Comparison of ENCODE assay signal across 1 cellular context in the genomic region with DNA sequence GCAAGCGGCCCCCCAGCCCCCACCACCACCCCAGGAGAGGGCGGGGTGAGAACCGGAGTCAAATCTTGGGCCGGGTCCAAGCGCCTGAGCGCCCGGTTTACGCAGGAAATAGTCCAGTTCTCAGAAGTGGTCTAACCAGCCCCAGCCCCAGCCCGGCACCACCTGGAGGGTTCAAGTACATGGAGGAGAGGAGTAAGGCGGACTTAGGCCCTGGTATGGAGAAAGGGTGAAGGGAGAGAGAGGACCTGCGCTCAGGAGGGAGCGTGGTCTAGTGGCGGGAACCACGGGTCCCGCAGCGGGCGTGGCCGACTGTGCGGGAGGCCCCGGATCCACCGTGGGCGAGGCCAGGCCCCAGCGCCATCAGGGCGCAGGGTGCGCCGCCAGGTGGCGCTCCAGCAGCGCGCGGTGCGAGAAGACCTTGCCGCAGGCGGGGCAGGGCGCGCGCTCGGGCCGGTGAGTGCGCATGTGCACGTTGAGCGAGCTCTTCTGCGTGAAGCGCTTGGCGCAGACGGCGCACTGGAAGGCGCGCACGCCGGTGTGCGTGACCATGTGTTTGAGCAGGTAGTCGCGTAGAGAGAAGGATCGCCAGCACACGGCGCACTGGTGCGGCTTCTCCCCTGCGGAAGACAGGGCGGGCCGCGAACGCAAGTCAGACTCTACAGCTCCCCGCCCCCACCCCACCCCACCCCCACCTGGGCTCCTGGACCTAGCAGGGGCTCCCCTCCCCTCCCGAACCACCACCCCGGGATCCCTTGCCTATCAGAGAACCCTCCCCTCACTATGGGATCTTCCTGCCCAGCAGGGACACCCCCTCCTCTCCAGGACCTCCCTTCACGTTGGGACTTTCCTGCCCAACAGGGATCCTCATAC.
A peak's percentile ranks its signal among the peaks of the same experiment; 100 is the strongest.
TF ChIP-seq lines count a peak whose summit lies in the region.

No MANE protein-coding gene starts in this region.

TF ChIP-seq in K562, 482 proteins besides CTCF, POLR2A, EP300 and RAD21 (continued from another document and continues in another):
- TF ChIP-seq, protein P1, sequence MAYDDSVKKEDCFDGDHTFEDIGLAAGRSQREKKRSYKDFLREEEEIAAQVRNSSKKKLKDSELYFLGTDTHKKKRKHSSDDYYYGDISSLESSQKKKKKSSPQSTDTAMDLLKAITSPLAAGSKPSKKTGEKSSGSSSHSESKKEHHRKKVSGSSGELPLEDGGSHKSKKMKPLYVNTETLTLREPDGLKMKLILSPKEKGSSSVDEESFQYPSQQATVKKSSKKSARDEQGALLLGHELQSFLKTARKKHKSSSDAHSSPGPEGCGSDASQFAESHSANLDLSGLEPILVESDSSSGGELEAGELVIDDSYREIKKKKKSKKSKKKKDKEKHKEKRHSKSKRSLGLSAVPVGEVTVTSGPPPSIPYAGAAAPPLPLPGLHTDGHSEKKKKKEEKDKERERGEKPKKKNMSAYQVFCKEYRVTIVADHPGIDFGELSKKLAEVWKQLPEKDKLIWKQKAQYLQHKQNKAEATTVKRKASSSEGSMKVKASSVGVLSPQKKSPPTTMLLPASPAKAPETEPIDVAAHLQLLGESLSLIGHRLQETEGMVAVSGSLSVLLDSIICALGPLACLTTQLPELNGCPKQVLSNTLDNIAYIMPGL (CRISPR knock-in tag; IDR thresholded peaks at IDR 0.05) = no peak
- TF ChIP-seq, protein P2, sequence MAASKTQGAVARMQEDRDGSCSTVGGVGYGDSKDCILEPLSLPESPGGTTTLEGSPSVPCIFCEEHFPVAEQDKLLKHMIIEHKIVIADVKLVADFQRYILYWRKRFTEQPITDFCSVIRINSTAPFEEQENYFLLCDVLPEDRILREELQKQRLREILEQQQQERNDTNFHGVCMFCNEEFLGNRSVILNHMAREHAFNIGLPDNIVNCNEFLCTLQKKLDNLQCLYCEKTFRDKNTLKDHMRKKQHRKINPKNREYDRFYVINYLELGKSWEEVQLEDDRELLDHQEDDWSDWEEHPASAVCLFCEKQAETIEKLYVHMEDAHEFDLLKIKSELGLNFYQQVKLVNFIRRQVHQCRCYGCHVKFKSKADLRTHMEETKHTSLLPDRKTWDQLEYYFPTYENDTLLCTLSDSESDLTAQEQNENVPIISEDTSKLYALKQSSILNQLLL (CRISPR knock-in tag; IDR thresholded peaks at IDR 0.05; ENCODE audit: borderline replicate concordance) = no peak
- TF ChIP-seq CBX1 (IDR thresholded peaks at IDR 0.05; ENCODE audit: low read depth) = peak; percentile 33; the same call in 1 of the 2 replicates
- TF ChIP-seq HNRNPH1 (optimal IDR thresholded peaks at IDR 0.05; ENCODE audit: low read depth, low read length) = no peak
- TF ChIP-seq ZKSCAN8 (CRISPR knock-in tag; IDR thresholded peaks at IDR 0.05) = no peak
- TF ChIP-seq, protein P3, sequence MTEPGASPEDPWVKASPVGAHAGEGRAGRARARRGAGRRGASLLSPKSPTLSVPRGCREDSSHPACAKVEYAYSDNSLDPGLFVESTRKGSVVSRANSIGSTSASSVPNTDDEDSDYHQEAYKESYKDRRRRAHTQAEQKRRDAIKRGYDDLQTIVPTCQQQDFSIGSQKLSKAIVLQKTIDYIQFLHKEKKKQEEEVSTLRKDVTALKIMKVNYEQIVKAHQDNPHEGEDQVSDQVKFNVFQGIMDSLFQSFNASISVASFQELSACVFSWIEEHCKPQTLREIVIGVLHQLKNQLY (CRISPR knock-in tag; conservative IDR thresholded peaks at IDR 0.05) = 0 out of 4 replicates have a peak, but pooled peaks of 1 of the 2 experiments have one; percentile 60
- no peak for TF ChIP-seq MIER1 (IDR thresholded peaks at IDR 0.05; ENCODE audit: low read depth)
- TF ChIP-seq, protein P4, sequence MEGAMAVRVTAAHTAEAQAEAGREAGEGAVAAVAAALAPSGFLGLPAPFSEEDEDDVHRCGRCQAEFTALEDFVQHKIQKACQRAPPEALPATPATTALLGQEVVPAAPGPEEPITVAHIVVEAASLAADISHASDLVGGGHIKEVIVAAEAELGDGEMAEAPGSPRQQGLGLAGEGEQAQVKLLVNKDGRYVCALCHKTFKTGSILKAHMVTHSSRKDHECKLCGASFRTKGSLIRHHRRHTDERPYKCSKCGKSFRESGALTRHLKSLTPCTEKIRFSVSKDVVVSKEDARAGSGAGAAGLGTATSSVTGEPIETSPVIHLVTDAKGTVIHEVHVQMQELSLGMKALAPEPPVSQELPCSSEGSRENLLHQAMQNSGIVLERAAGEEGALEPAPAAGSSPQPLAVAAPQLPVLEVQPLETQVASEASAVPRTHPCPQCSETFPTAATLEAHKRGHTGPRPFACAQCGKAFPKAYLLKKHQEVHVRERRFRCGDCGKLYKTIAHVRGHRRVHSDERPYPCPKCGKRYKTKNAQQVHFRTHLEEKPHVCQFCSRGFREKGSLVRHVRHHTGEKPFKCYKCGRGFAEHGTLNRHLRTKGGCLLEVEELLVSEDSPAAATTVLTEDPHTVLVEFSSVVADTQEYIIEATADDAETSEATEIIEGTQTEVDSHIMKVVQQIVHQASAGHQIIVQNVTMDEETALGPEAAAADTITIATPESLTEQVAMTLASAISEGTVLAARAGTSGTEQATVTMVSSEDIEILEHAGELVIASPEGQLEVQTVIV (CRISPR knock-in tag; IDR thresholded peaks at IDR 0.05; ENCODE audit: borderline replicate concordance) = no peak
- 0 out of 2 replicates have a peak, but pooled peaks have one; percentile 17 for TF ChIP-seq PTBP1 (IDR thresholded peaks at IDR 0.05; ENCODE audit: low read depth, low read length)
- TF ChIP-seq, protein P5, sequence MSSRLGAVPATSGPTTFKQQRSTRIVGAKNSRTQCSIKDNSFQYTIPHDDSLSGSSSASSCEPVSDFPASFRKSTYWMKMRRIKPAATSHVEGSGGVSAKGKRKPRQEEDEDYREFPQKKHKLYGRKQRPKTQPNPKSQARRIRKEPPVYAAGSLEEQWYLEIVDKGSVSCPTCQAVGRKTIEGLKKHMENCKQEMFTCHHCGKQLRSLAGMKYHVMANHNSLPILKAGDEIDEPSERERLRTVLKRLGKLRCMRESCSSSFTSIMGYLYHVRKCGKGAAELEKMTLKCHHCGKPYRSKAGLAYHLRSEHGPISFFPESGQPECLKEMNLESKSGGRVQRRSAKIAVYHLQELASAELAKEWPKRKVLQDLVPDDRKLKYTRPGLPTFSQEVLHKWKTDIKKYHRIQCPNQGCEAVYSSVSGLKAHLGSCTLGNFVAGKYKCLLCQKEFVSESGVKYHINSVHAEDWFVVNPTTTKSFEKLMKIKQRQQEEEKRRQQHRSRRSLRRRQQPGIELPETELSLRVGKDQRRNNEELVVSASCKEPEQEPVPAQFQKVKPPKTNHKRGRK (tag; IDR thresholded peaks at IDR 0.05) = no peak
- no peak for TF ChIP-seq IFI16 (CRISPR knock-in tag; IDR thresholded peaks at IDR 0.05)
- TF ChIP-seq SLC30A9 (CRISPR knock-in tag; IDR thresholded peaks at IDR 0.05) = no peak
- no peak for TF ChIP-seq PHTF2 (CRISPR knock-in tag; IDR thresholded peaks at IDR 0.05)
- peak; percentile 77 for TF ChIP-seq GATAD2B (IDR thresholded peaks at IDR 0.05; ENCODE audit: borderline replicate concordance)
- TF ChIP-seq PHB2 (IDR thresholded peaks at IDR 0.05; ENCODE audit: low read depth) = no peak
- TF ChIP-seq ZBTB1 (CRISPR knock-in tag; IDR thresholded peaks at IDR 0.05; ENCODE audit: borderline replicate concordance, low read depth) = peak; percentile 53; the same call in 1 of the 2 replicates
- peak; percentile 88 for TF ChIP-seq RBFOX2 (IDR thresholded peaks at IDR 0.05; ENCODE audit: low read depth, low read length)
- no peak for TF ChIP-seq ZC3H8 (IDR thresholded peaks at IDR 0.05)
- TF ChIP-seq HOXB6 (CRISPR knock-in tag; IDR thresholded peaks at IDR 0.05; ENCODE audit: borderline replicate concordance) = no peak
- TF ChIP-seq KDM5B (IDR thresholded peaks at IDR 0.05; ENCODE audit: insufficient replicate concordance, low read depth, low read length) = peak; percentile 71
- TF ChIP-seq PCBP2 (IDR thresholded peaks at IDR 0.05; ENCODE audit: low read depth, low read length, poor library complexity, severe bottlenecking) = no peak
- peak; percentile 25; the same call in 1 of the 2 replicates for TF ChIP-seq SIN3B (IDR thresholded peaks at IDR 0.05; ENCODE audit: low read depth)
- no peak; the same call in 1 of the 2 replicates for TF ChIP-seq STAG1 (CRISPR knock-in tag; IDR thresholded peaks at IDR 0.05; ENCODE audit: borderline replicate concordance)
- no peak for TF ChIP-seq SRSF3 (IDR thresholded peaks at IDR 0.05; ENCODE audit: insufficient read depth, low read length)
- TF ChIP-seq FOXK2 (conservative IDR thresholded peaks at IDR 0.05 in 1 of 2, IDR thresholded peaks at IDR 0.05 in 1 of 2; ENCODE audit: low read depth in 2 of 2) = no peak
- TF ChIP-seq TRIM24 (IDR thresholded peaks at IDR 0.05) = peak in 1 of 2 experiments; percentile 12; a peak in 1 of 4 replicates
- TF ChIP-seq COPS2 (conservative IDR thresholded peaks at IDR 0.05) = no peak
- TF ChIP-seq, protein P6, sequence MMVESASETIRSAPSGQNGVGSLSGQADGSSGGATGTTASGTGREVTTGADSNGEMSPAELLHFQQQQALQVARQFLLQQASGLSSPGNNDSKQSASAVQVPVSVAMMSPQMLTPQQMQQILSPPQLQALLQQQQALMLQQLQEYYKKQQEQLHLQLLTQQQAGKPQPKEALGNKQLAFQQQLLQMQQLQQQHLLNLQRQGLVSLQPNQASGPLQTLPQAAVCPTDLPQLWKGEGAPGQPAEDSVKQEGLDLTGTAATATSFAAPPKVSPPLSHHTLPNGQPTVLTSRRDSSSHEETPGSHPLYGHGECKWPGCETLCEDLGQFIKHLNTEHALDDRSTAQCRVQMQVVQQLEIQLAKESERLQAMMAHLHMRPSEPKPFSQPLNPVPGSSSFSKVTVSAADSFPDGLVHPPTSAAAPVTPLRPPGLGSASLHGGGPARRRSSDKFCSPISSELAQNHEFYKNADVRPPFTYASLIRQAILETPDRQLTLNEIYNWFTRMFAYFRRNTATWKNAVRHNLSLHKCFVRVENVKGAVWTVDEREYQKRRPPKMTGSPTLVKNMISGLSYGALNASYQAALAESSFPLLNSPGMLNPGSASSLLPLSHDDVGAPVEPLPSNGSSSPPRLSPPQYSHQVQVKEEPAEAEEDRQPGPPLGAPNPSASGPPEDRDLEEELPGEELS (CRISPR knock-in tag; IDR thresholded peaks at IDR 0.05; ENCODE audit: borderline replicate concordance) = no peak
- peak; percentile 60 for TF ChIP-seq EGR1 (conservative IDR thresholded peaks at IDR 0.05)
- TF ChIP-seq ZNF197 (CRISPR knock-in tag; IDR thresholded peaks at IDR 0.05; ENCODE audit: low read depth) = 0 out of 2 replicates have a peak, but pooled peaks have one; percentile 40
- TF ChIP-seq, protein P7, sequence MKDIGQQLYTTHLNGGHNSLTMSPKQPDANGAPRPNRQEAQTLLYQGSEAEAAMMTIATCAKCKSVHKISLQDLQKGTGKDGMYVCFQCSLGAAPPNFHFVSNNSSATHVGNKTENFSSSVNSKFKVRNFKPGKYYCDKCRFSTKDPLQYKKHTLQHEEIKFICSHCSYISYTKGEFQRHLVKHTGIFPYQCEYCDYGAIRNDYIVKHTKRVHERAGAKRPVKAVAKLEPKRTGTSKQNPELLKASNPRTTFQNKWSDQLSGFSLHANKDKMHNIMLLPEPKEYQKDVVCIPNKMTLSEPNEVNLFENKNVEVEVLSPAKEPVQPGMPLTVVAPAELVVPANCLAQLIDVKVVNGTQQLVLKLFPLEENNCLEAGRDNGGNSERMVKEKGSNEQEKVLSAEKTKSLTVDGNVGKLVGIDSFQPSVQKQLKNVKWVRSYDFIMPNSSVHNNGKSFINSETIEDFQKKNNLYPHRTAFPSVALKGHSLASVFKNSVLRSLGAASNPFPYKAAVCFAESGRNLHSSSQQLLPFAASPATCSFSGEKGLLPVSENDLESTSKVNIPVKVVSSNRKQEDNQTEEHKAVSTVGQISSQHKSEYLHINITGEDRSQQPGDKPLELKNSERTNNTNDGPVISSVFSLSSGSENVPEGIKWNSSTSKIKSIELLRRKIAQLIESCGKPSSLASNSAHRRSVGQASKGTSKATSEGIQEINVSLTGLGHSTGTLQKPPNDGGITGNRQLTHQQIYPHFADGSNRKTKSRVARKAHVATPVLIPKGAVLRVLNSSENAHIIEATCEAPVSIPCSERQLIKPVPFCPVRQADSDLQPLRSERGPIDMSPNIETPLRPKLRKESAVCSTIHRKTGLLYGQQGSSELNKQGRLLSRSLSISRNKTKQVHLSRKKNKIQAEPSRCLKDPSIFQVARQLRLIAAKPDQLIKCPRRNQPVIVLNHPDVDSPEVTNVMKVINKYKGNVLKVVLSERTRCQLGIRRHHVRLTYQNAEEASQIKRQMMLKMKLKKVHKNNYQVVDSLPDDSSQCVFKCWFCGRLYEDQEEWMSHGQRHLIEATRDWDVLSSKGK (CRISPR knock-in tag; IDR thresholded peaks at IDR 0.05) = no peak
- TF ChIP-seq, protein P8, sequence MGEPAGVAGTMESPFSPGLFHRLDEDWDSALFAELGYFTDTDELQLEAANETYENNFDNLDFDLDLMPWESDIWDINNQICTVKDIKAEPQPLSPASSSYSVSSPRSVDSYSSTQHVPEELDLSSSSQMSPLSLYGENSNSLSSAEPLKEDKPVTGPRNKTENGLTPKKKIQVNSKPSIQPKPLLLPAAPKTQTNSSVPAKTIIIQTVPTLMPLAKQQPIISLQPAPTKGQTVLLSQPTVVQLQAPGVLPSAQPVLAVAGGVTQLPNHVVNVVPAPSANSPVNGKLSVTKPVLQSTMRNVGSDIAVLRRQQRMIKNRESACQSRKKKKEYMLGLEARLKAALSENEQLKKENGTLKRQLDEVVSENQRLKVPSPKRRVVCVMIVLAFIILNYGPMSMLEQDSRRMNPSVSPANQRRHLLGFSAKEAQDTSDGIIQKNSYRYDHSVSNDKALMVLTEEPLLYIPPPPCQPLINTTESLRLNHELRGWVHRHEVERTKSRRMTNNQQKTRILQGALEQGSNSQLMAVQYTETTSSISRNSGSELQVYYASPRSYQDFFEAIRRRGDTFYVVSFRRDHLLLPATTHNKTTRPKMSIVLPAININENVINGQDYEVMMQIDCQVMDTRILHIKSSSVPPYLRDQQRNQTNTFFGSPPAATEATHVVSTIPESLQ (CRISPR knock-in tag; IDR thresholded peaks at IDR 0.05) = no peak
- TF ChIP-seq ZNF282 (CRISPR knock-in tag; IDR thresholded peaks at IDR 0.05) = 0 out of 2 replicates have a peak, but pooled peaks have one; percentile 72
- no peak for TF ChIP-seq PHF20 (IDR thresholded peaks at IDR 0.05; ENCODE audit: partially characterized antibody)
- TF ChIP-seq, protein P9, sequence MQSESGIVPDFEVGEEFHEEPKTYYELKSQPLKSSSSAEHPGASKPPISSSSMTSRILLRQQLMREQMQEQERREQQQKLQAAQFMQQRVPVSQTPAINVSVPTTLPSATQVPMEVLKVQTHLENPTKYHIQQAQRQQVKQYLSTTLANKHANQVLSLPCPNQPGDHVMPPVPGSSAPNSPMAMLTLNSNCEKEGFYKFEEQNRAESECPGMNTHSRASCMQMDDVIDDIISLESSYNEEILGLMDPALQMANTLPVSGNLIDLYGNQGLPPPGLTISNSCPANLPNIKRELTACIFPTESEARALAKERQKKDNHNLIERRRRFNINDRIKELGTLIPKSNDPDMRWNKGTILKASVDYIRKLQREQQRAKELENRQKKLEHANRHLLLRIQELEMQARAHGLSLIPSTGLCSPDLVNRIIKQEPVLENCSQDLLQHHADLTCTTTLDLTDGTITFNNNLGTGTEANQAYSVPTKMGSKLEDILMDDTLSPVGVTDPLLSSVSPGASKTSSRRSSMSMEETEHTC (IDR thresholded peaks at IDR 0.05) = no peak
- TF ChIP-seq, protein P10, sequence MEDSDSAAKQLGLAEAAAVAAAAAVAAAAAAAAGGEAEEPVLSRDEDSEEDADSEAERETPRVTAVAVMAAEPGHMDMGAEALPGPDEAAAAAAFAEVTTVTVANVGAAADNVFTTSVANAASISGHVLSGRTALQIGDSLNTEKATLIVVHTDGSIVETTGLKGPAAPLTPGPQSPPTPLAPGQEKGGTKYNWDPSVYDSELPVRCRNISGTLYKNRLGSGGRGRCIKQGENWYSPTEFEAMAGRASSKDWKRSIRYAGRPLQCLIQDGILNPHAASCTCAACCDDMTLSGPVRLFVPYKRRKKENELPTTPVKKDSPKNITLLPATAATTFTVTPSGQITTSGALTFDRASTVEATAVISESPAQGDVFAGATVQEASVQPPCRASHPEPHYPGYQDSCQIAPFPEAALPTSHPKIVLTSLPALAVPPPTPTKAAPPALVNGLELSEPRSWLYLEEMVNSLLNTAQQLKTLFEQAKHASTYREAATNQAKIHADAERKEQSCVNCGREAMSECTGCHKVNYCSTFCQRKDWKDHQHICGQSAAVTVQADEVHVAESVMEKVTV (CRISPR knock-in tag; IDR thresholded peaks at IDR 0.05) = peak; percentile 46; the same call in 1 of the 2 replicates
